In genomic region chr5:36861820-36862219, GRCh38 we compare ENCODE assay signal across 22 cellular contexts.
"Had no signal": no experiment of that assay in that cellular context is flagged by ENCODE, and none has a peak within 500 bp of the region (broad histone marks: within the 10 kb centered on the region; RNA-seq: fewer than 3 reads in every experiment).

No MANE protein-coding gene starts in this region.

- H3K36me3 ChIP-seq: esophagus muscularis mucosa, heart right ventricle, lower lobe of right lung, prostate gland, right atrium auricular region, thoracic aorta, tibial nerve, upper lobe of left lung, uterus had no signal

- DNase-seq: dorsolateral prefrontal cortex; effector CD4-positive, alpha-beta T cell; foreskin melanocyte; glutamatergic neuron; heart right ventricle; hippocampal formation; islet precursor cell; left ventricle myocardium superior; lower lobe of right lung; naive thymus-derived CD8-positive, alpha-beta T cell; nephron progenitor cell; nucleus accumbens; stimulated activated CD4-positive, alpha-beta T cell treated with anti-CD3 and anti-CD28 coated beads, Interleukin-4, amount 100 ng/mL, for 4 hours; stimulated activated naive CD8-positive, alpha-beta T cell treated with anti-CD3 and anti-CD28 coated beads, Interleukin-15, Interleukin-2, amounts not matched to agents 100 U/mL and 50 U/mL, for 24 hours; substantia nigra; upper lobe of left lung; uterus had no signal

- H3K4me1 ChIP-seq: esophagus muscularis mucosa, heart right ventricle, lower lobe of right lung, prostate gland, right atrium auricular region, tibial nerve, upper lobe of left lung, uterus had no signal

- H3K4me3 ChIP-seq: dorsolateral prefrontal cortex, esophagus muscularis mucosa, heart right ventricle, lower lobe of right lung, prostate gland, right atrium auricular region, thoracic aorta, tibial nerve, upper lobe of left lung, uterus had no signal

- H3K27me3 ChIP-seq: dorsolateral prefrontal cortex, esophagus muscularis mucosa, heart right ventricle, right atrium auricular region, tibial nerve, upper lobe of left lung, uterus had no signal

- H3K9me3 ChIP-seq: esophagus muscularis mucosa, heart right ventricle, lower lobe of right lung, prostate gland, right atrium auricular region, thoracic aorta, tibial nerve, upper lobe of left lung, uterus had no signal

- H3K27ac ChIP-seq: dorsolateral prefrontal cortex, esophagus muscularis mucosa, heart right ventricle, lower lobe of right lung, prostate gland, right atrium auricular region, thoracic aorta, tibial nerve, upper lobe of left lung, uterus had no signal
